Comparison of ENCODE assay signal across 16 cellular contexts in the genomic region with DNA sequence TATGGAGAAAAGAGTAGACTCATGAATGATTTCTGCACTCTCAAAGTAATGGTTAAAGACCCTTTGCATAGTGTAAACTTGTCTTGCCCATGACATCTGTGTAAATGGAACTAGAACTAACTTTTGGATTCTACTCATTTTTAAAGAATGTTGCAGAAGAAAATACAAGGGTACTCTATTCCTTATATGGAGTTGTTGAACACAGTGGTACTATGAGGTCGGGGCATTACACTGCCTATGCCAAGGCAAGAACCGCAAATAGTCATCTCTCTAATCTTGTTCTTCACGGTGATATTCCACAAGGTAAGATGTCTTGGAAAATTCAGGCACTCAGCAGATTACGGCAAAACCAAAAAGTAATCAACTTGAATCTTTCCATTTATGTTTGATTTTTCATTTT. TPM values are rescaled to one million over a fixed set of nuclear protein-coding genes. Genes with fewer than 3 reads are reported as not detected.
DNase-seq lines count a peak whose midpoint lies in the region; ATAC-seq and TF ChIP-seq lines count a peak whose summit lies in the region.
"Had no signal": no experiment of that assay in that cellular context is flagged by ENCODE, and none has a peak within 500 bp of the region (broad histone marks: within the 10 kb centered on the region; RNA-seq: fewer than 3 reads in every experiment).

No MANE protein-coding gene starts in this region.

- no peaks in the 10 kb centered on the region for H3K4me1 ChIP-seq in breast epithelium
- no peaks in the 10 kb centered on the region; the same call in 1 of the 2 replicates for H3K4me1 ChIP-seq in PC-3 (ENCODE audit: insufficient read depth, low read length)
- H3K4me1 ChIP-seq in tibial artery = peaks cover 0 to 18% (median 6%) of the 10 kb centered on the region in 4 donors
- H3K4me1 ChIP-seq: right atrium auricular region had no signal

- no peak for TF ChIP-seq POLR2A in breast epithelium (IDR thresholded peaks at IDR 0.05)

- CTCF ChIA-PET in MCF 10A (lab: Yijun Ruan, JAX) = no interaction called here
- CTCF ChIA-PET in PC-3 (lab: Charles Lee) = no interaction called here

- H3K9ac ChIP-seq in PC-3 (ENCODE audit: low read length) = no peak overlapping the region

- H3K4me2 ChIP-seq in PC-3 (ENCODE audit: low read length) = no peak overlapping the region

- BruUV-seq in MCF 10A (replicated peaks; lab: Mats Ljungman, UMichigan) (TSS peak; percentile 14), PC-3 (replicated peaks; lab: Mats Ljungman, UMichigan) (TSS peak; percentile 21)

- intact Hi-C loops in MCF 10A (cut with micrococcal nuclease) = no loop called here
- intact Hi-C loops in breast epithelium (cut with DNase I; ENCODE audit: low total_unique reads) = no loop called here
- intact Hi-C loops in PC-3 (cut with micrococcal nuclease) = no loop called here
- intact Hi-C loops in tibial artery (cut with DNase I; ENCODE audit: low total_unique reads) = no loop called here

- DNase-seq in MCF 10A (ENCODE audit: unreplicated experiment) = no peak
- DNase-seq in breast epithelium (ENCODE audit: low spot score in 2 of 2) = no peak
- DNase-seq in PC-3 = no peak
- DNase-seq in chondrocyte (ENCODE audit: low spot score) = no peak
- DNase-seq in tibial artery = no peak
- DNase-seq in RPMI8226 = no peak
- DNase-seq in HuH-7.5 (ENCODE audit: low spot score) = no peak
- no peak for DNase-seq in cortex of kidney (lab: John Stamatoyannopoulos, UW)
- DNase-seq: activated naive CD4-positive, alpha-beta T cell treated with anti-CD3 and anti-CD28 coated beads, Interleukin-2, amount 10 ng/mL, durations not matched to agents 7 days and 5 days; effector memory CD8-positive, alpha-beta T cell; NCI-H2081 treated with DMSO at 0.1 percent for 48 hours; NCI-H526; OCI-M1; stomach had no signal

- no peaks in the 10 kb centered on the region for H3K27me3 ChIP-seq in breast epithelium
- H3K27me3 ChIP-seq in PC-3 (ENCODE audit: low read length) = no peaks in the 10 kb centered on the region
- no peaks in the 10 kb centered on the region for H3K27me3 ChIP-seq in tibial artery
- H3K27me3 ChIP-seq: neutrophil, right atrium auricular region, stomach had no signal

- peaks cover 19% of the 10 kb centered on the region for H3K36me3 Mint-ChIP-seq in MCF 10A (ENCODE audit: insufficient read depth, unreplicated experiment)
- H3K36me3 Mint-ChIP-seq in chondrocyte (ENCODE audit: low read depth) = peaks cover 11% of the 10 kb centered on the region

- no peaks in the 10 kb centered on the region for H3K79me2 ChIP-seq in PC-3 (ENCODE audit: low read length)

- no peaks in the 10 kb centered on the region for H3K9me3 ChIP-seq in breast epithelium
- H3K9me3 ChIP-seq in PC-3 (ENCODE audit: low read length) = no peaks in the 10 kb centered on the region
- no peaks in the 10 kb centered on the region for H3K9me3 ChIP-seq in tibial artery
- H3K9me3 ChIP-seq: neutrophil, right atrium auricular region, stomach had no signal

- H3K36me3 ChIP-seq in breast epithelium (peaks cover 5% of the 10 kb centered on the region), PC-3 (ENCODE audit: low read depth, low read length) (peaks cover 75% of the 10 kb centered on the region), tibial artery (peaks cover 88 to 97% (median 94%) of the 10 kb centered on the region in 3 donors)

- peaks cover 5% of the 10 kb centered on the region for H3F3A ChIP-seq in PC-3 (ENCODE audit: low read length, unreplicated experiment)

- H3K4me1 Mint-ChIP-seq in MCF 10A (ENCODE audit: insufficient read depth, unreplicated experiment) = no peaks in the 10 kb centered on the region
- H3K4me1 Mint-ChIP-seq in chondrocyte (ENCODE audit: low read depth) = no peaks in the 10 kb centered on the region
- H3K4me1 Mint-ChIP-seq: activated naive CD4-positive, alpha-beta T cell treated with anti-CD3 and anti-CD28 coated beads, Interleukin-2, amount 10 ng/mL, durations not matched to agents 7 days and 5 days had no signal

- H3K27ac Mint-ChIP-seq in MCF 10A (ENCODE audit: low read depth, unreplicated experiment) (no peak overlapping the region), chondrocyte (ENCODE audit: unreplicated experiment) (peak overlapping the region; percentile 18)
- H3K27ac Mint-ChIP-seq: activated naive CD4-positive, alpha-beta T cell treated with anti-CD3 and anti-CD28 coated beads, Interleukin-2, amount 10 ng/mL, durations not matched to agents 7 days and 5 days had no signal

- no peak for ATAC-seq in PC-3
- ATAC-seq: effector memory CD8-positive, alpha-beta T cell had no signal

- H3K9me2 ChIP-seq in PC-3 (replicated peaks; ENCODE audit: low read length) = no peaks in the 10 kb centered on the region

- no peak overlapping the region for H2AFZ ChIP-seq in PC-3 (ENCODE audit: low read length)

- no peak for TF ChIP-seq CTCF in MCF 10A (IDR thresholded peaks at IDR 0.05; ENCODE audit: unreplicated experiment)
- no peak for TF ChIP-seq CTCF in breast epithelium (IDR thresholded peaks at IDR 0.05)
- TF ChIP-seq CTCF in PC-3 (conservative IDR thresholded peaks at IDR 0.05; ENCODE audit: low read depth, low read length) = no peak
- TF ChIP-seq CTCF in chondrocyte (IDR thresholded peaks at IDR 0.05) = no peak
- TF ChIP-seq CTCF in tibial artery (IDR thresholded peaks at IDR 0.05) = no peak

- no peak overlapping the region for H3K4me3 Mint-ChIP-seq in MCF 10A (ENCODE audit: unreplicated experiment)
- H3K4me3 Mint-ChIP-seq in chondrocyte (ENCODE audit: unreplicated experiment) = no peak overlapping the region
- H3K4me3 Mint-ChIP-seq: activated naive CD4-positive, alpha-beta T cell treated with anti-CD3 and anti-CD28 coated beads, Interleukin-2, amount 10 ng/mL, durations not matched to agents 7 days and 5 days; effector memory CD8-positive, alpha-beta T cell had no signal

- H3K4me3 ChIP-seq in breast epithelium = no peak overlapping the region
- no peak overlapping the region for H3K4me3 ChIP-seq in PC-3 (ENCODE audit: low read length)
- no peak overlapping the region for H3K4me3 ChIP-seq in tibial artery
- H3K4me3 ChIP-seq: right atrium auricular region, stomach had no signal

- H4K20me1 ChIP-seq in PC-3 (ENCODE audit: low read length) = no peaks in the 10 kb centered on the region; the same call in 1 of the 2 replicates

- H3K27ac ChIP-seq in breast epithelium = no peak overlapping the region
- H3K27ac ChIP-seq in PC-3 (ENCODE audit: low read length) = no peak overlapping the region
- peak overlapping the region; percentile 49 to 59 for H3K27ac ChIP-seq in tibial artery
- H3K27ac ChIP-seq: neutrophil, right atrium auricular region had no signal

- H3K9me3 Mint-ChIP-seq in MCF 10A (ENCODE audit: unreplicated experiment) = no peaks in the 10 kb centered on the region
- no peaks in the 10 kb centered on the region for H3K9me3 Mint-ChIP-seq in chondrocyte (ENCODE audit: low read depth)
- H3K9me3 Mint-ChIP-seq: activated naive CD4-positive, alpha-beta T cell treated with anti-CD3 and anti-CD28 coated beads, Interleukin-2, amount 10 ng/mL, durations not matched to agents 7 days and 5 days; effector memory CD8-positive, alpha-beta T cell had no signal

- POLR2A ChIA-PET in MCF 10A (lab: Yijun Ruan, JAX) (interaction anchor here (1.2 to 1.6 kb wide), 2 partner anchors 29 to 100 kb away, joined by 3 to 4 read pairs; partner anchors contain the start of gene USP16), PC-3 (lab: Charles Lee; ENCODE audit: unreplicated experiment) (no interaction called here)

- H3K27me3 Mint-ChIP-seq in MCF 10A (ENCODE audit: insufficient read depth, unreplicated experiment) (no peaks in the 10 kb centered on the region), chondrocyte (ENCODE audit: low read depth) (no peaks in the 10 kb centered on the region)
- H3K27me3 Mint-ChIP-seq: activated naive CD4-positive, alpha-beta T cell treated with anti-CD3 and anti-CD28 coated beads, Interleukin-2, amount 10 ng/mL, durations not matched to agents 7 days and 5 days; effector memory CD8-positive, alpha-beta T cell had no signal

RNA-seq across cellular contexts. Expression of gene CCT8, which starts 19.8 kb away (rescaled TPM):
- total RNA-seq in MCF 10A (2022) (174 and 221 TPM in 2 replicates), breast epithelium (100 to 1,000 TPM; 104 to 155 (median 121) TPM), PC-3 (2014; rRNA removed) (228 and 244 TPM in 2 replicates), chondrocyte (126 to 132 TPM (median 127 TPM) in 3 replicates)

RNA-seq across cellular contexts. Expression of gene USP16, which starts 29.2 kb away (rescaled TPM):
- total RNA-seq in MCF 10A (2022) (28.0 and 39.3 TPM in 2 replicates), breast epithelium (10 to 100 TPM; 35.4 to 53.0 (median 35.7) TPM), PC-3 (2014; rRNA removed) (21.2 and 24.1 TPM in 2 replicates), chondrocyte (20.9 to 27.0 TPM (median 22.5 TPM) in 3 replicates)

RNA-seq across cellular contexts. Expression of gene RWDD2B, which starts 34.5 kb away (rescaled TPM):
- total RNA-seq in MCF 10A (2022) = 34.1 and 40.8 TPM in 2 replicates
- total RNA-seq in breast epithelium = 10 to 100 TPM; 10.4 to 14.1 (median 12.1) TPM
- total RNA-seq in PC-3 (2014; rRNA removed) = 10.3 and 20.2 TPM in 2 replicates
- total RNA-seq in chondrocyte = 8.8 to 11.0 TPM (median 10.7 TPM) in 3 replicates

Comparison
In these comparisons a context has a peak if more than half of its experiments do, and no peak if none do; other contexts are left out.
1. H3K27ac ChIP-seq: peak in tibial artery (2 of 2); none in breast epithelium (0 of 2) and PC-3 (single experiment).